Comparison of ENCODE assay signal across 9 cellular contexts in genomic region chr9:112180387-112180881, GRCh38. TPM values are rescaled to one million over a fixed set of nuclear protein-coding genes. Genes with fewer than 3 reads are reported as not detected.
DNase-seq lines count a peak whose midpoint lies in the region; ATAC-seq lines count a peak whose summit lies in the region.
"Had no signal": no experiment of that assay in that cellular context is flagged by ENCODE, and none has a peak within 500 bp of the region (broad histone marks: within the 10 kb centered on the region; RNA-seq: fewer than 3 reads in every experiment).

No MANE protein-coding gene starts in this region.

- no peaks in the 10 kb centered on the region for H3K36me3 Mint-ChIP-seq in T-helper 17 cell (ENCODE audit: low read depth)
- peaks cover 12% of the 10 kb centered on the region for H3K36me3 Mint-ChIP-seq in effector memory CD8-positive, alpha-beta T cell (ENCODE audit: insufficient read depth)

- H3K9me3 ChIP-seq in T-helper 17 cell (ENCODE audit: control insufficient read depth, low read length, poor library complexity, severe bottlenecking) = no peaks in the 10 kb centered on the region

- H3K9me3 Mint-ChIP-seq in effector memory CD8-positive, alpha-beta T cell = no peaks in the 10 kb centered on the region

- H3K4me3 Mint-ChIP-seq in T-helper 17 cell = peak overlapping the region; percentile 82
- H3K4me3 Mint-ChIP-seq in effector memory CD8-positive, alpha-beta T cell = peak overlapping the region; percentile 69 to 73

- ATAC-seq in T-helper 17 cell (peak; percentile 81), HG03439 (IDR thresholded peaks at IDR 0.05; ENCODE audit: unreplicated experiment) (no peak), HG03521 (IDR thresholded peaks at IDR 0.05; ENCODE audit: unreplicated experiment) (no peak)
- ATAC-seq in effector memory CD8-positive, alpha-beta T cell (replicated peaks) = peak; percentile 78
- peak; percentile 93 for ATAC-seq in stimulated activated naive CD8-positive, alpha-beta T cell treated with anti-CD3 and anti-CD28 coated beads, Interleukin-15, Interleukin-2, amounts not matched to agents 100 U/mL and 50 U/mL, for 24 hours

- peak overlapping the region; percentile 90 for H3K27ac Mint-ChIP-seq in T-helper 17 cell
- peak overlapping the region; percentile 89 to 91 for H3K27ac Mint-ChIP-seq in effector memory CD8-positive, alpha-beta T cell

- peak; percentile 54 for DNase-seq in activated naive CD4-positive, alpha-beta T cell treated with Interleukin-2 at 50 U/mL for 16 hours
- no peak for DNase-seq in activated naive CD4-positive, alpha-beta T cell (lab: John Stamatoyannopoulos, UW)
- DNase-seq in T-helper 17 cell = peak in 1 of 3 donors; percentile 27
- DNase-seq in effector memory CD8-positive, alpha-beta T cell = peak; percentile 48 to 58 (median 57)
- peak; percentile 52 for DNase-seq in stimulated activated naive CD8-positive, alpha-beta T cell treated with anti-CD3 and anti-CD28 coated beads, Interleukin-15, Interleukin-2, amounts not matched to agents 100 U/mL and 50 U/mL, for 24 hours
- no peak for DNase-seq in NCI-H446 treated with DMSO at 0.1 percent for 48 hours (lab: John Stamatoyannopoulos, UW)
- DNase-seq: COR-L47 had no signal

- H3K4me1 Mint-ChIP-seq in T-helper 17 cell = peaks cover 36% of the 10 kb centered on the region
- H3K4me1 Mint-ChIP-seq in effector memory CD8-positive, alpha-beta T cell (ENCODE audit: low read depth in 2 of 2) = peaks cover 37 to 51% of the 10 kb centered on the region in 2 donors

- no peaks in the 10 kb centered on the region for H3K27me3 Mint-ChIP-seq in T-helper 17 cell
- H3K27me3 Mint-ChIP-seq in effector memory CD8-positive, alpha-beta T cell = no peaks in the 10 kb centered on the region

RNA-seq across cellular contexts. Expression of gene SUSD1, which starts 5.3 kb away (rescaled TPM):
- total RNA-seq in T-helper 17 cell = 10 to 100 TPM; 11.8 to 23.7 TPM

Comparison
In these comparisons a context has a peak if more than half of its experiments do, and no peak if none do; other contexts are left out.
1. DNase-seq: peak in activated naive CD4-positive, alpha-beta T cell treated with Interleukin-2 at 50 U/mL for 16 hours (single experiment), effector memory CD8-positive, alpha-beta T cell (3 of 3) and stimulated activated naive CD8-positive, alpha-beta T cell treated with anti-CD3 and anti-CD28 coated beads, Interleukin-15, Interleukin-2, amounts not matched to agents 100 U/mL and 50 U/mL, for 24 hours (single experiment); none in activated naive CD4-positive, alpha-beta T cell (0 of 4) and NCI-H446 treated with DMSO at 0.1 percent for 48 hours (single experiment).
2. ATAC-seq: peak in T-helper 17 cell (single experiment), effector memory CD8-positive, alpha-beta T cell (single experiment) and stimulated activated naive CD8-positive, alpha-beta T cell treated with anti-CD3 and anti-CD28 coated beads, Interleukin-15, Interleukin-2, amounts not matched to agents 100 U/mL and 50 U/mL, for 24 hours (single experiment); none in HG03439 (single experiment) and HG03521 (single experiment).